In genomic region chr18:79059456-79059855, GRCh38 we compare ENCODE assay signal across 22 cellular contexts. TPM values are rescaled to one million over a fixed set of nuclear protein-coding genes. Genes with fewer than 3 reads are reported as not detected.
DNase-seq lines count a peak whose midpoint lies in the region; ATAC-seq, FAIRE-seq and TF ChIP-seq lines count a peak whose summit lies in the region.
"Had no signal": no experiment of that assay in that cellular context is flagged by ENCODE, and none has a peak within 500 bp of the region (broad histone marks: within the 10 kb centered on the region; RNA-seq: fewer than 3 reads in every experiment).

No MANE protein-coding gene starts in this region.

- H3K27me3 Mint-ChIP-seq in natural killer cell treated with Interleukin-12 subunit alpha and Interleukin-12 subunit beta and Interleukin-15 and Interleukin-18, amount 100 ng/mL, for 72 hours = peaks cover 3 to 21% of the 10 kb centered on the region in 2 donors
- peaks cover 3% of the 10 kb centered on the region for H3K27me3 Mint-ChIP-seq in activated naive CD4-positive, alpha-beta T cell treated with anti-CD3 and anti-CD28 coated beads for 36 hours (ENCODE audit: low read depth)
- H3K27me3 Mint-ChIP-seq: B cell had no signal

- ATAC-seq in HepG2 (peak; percentile 33; the same call in 2 of the 3 replicates), right lobe of liver (no peak), HG02759 (IDR thresholded peaks at IDR 0.05; ENCODE audit: unreplicated experiment) (no peak)
- ATAC-seq in natural killer cell treated with Interleukin-12 subunit alpha and Interleukin-12 subunit beta and Interleukin-15 and Interleukin-18, amount 100 ng/mL, for 72 hours = no peak
- ATAC-seq: A549; CD8-positive, alpha-beta T cell; GM12878 had no signal

- TF ChIP-seq CTCF in HepG2 (CRISPR knock-in tag; IDR thresholded peaks at IDR 0.05) (no peak), right lobe of liver (IDR thresholded peaks at IDR 0.05) (no peak), esophagus muscularis mucosa (IDR thresholded peaks at IDR 0.05) (no peak)

- POLR2A ChIA-PET in HepG2 (lab: Yijun Ruan, JAX) = no interaction called here

- TF ChIP-seq RAD21 in HepG2 (CRISPR knock-in tag; IDR thresholded peaks at IDR 0.05) = no peak

- H3K9me3 ChIP-seq in HepG2 (ENCODE audit: low read length) (no peaks in the 10 kb centered on the region), right lobe of liver (no peaks in the 10 kb centered on the region), esophagus muscularis mucosa (no peaks in the 10 kb centered on the region)
- H3K9me3 ChIP-seq: A549, Caco-2 had no signal

- peak overlapping the region; percentile 44; the same call in 1 of the 2 replicates for H3K4me2 ChIP-seq in HepG2 (ENCODE audit: low read depth, low read length)
- H3K4me2 ChIP-seq: A549; BLaER1 treated with 17β-estradiol and CSF1 and Interleukin-3, amounts not matched to agents 10 nM and 100 nM had no signal

- no peak for FAIRE-seq in HepG2 (lab: Jason Lieb, UNC)
- FAIRE-seq: A549, GM12878, GM12892, GM18507 had no signal

- in situ Hi-C loops in HepG2 (cut with HindIII; ENCODE audit: extremely low pct_ligation_motif_present, low pct_unique_long_range_greater_than_20kb) = no loop called here

- H3K27ac ChIP-seq in HepG2 (ENCODE audit: extremely low read length, insufficient read depth, low read length) (no peak overlapping the region), right lobe of liver (no peak overlapping the region), esophagus muscularis mucosa (replicated peaks in 1 of 4) (no peak overlapping the region)
- H3K27ac ChIP-seq: 22Rv1; A549; BLaER1 treated with 17β-estradiol and CSF1 and Interleukin-3, amounts not matched to agents 10 nM and 100 nM; C4-2B had no signal

- no peak for TF ChIP-seq EP300 in HepG2 (IDR thresholded peaks at IDR 0.05; ENCODE audit: low read depth in 2 of 2, low read length in 2 of 2)
- TF ChIP-seq EP300 in HepG2 (CRISPR knock-in tag; IDR thresholded peaks at IDR 0.05; ENCODE audit: borderline replicate concordance) = no peak
- TF ChIP-seq EP300 in esophagus muscularis mucosa (IDR thresholded peaks at IDR 0.05) = no peak

- peaks cover 4 to 20% of the 10 kb centered on the region in 2 experiments for H3K27me3 ChIP-seq in HepG2 (ENCODE audit: control insufficient read depth in 1 of 2, insufficient read depth in 2 of 2, low read length in 2 of 2)
- H3K27me3 ChIP-seq in right lobe of liver = no peaks in the 10 kb centered on the region
- peaks cover 0 to 17% (median 0%) of the 10 kb centered on the region in 4 donors for H3K27me3 ChIP-seq in esophagus muscularis mucosa
- H3K27me3 ChIP-seq: BLaER1 treated with 17β-estradiol and CSF1 and Interleukin-3, amounts not matched to agents 10 nM and 100 nM had no signal

- no peak overlapping the region for H2AFZ ChIP-seq in HepG2 (ENCODE audit: low read length)

- H3K4me1 ChIP-seq in HepG2 (ENCODE audit: insufficient read depth, low read length) (0 out of 2 replicates have a peak, but pooled peaks cover 9% of the 10 kb centered on the region), right lobe of liver (no peaks in the 10 kb centered on the region), esophagus muscularis mucosa (no peaks in the 10 kb centered on the region)
- H3K4me1 ChIP-seq: A549, Caco-2 had no signal

- no peak overlapping the region for H3K27ac Mint-ChIP-seq in natural killer cell treated with Interleukin-12 subunit alpha and Interleukin-12 subunit beta and Interleukin-15 and Interleukin-18, amount 100 ng/mL, for 72 hours
- H3K27ac Mint-ChIP-seq in activated naive CD4-positive, alpha-beta T cell treated with anti-CD3 and anti-CD28 coated beads for 36 hours = no peak overlapping the region
- H3K27ac Mint-ChIP-seq: B cell; CD4-positive, alpha-beta T cell; CD8-positive, alpha-beta T cell had no signal

- H3K36me3 ChIP-seq in HepG2 (replicated peaks in 1 of 2; ENCODE audit: control insufficient read depth in 1 of 2, insufficient read depth in 2 of 2, low read length in 2 of 2) = no peaks in the 10 kb centered on the region
- no peaks in the 10 kb centered on the region for H3K36me3 ChIP-seq in right lobe of liver
- H3K36me3 ChIP-seq in esophagus muscularis mucosa = no peaks in the 10 kb centered on the region
- H3K36me3 ChIP-seq: BLaER1 treated with 17β-estradiol and CSF1 and Interleukin-3, amounts not matched to agents 10 nM and 100 nM had no signal

- H3K79me2 ChIP-seq in HepG2 (ENCODE audit: insufficient read depth, low read length) = no peaks in the 10 kb centered on the region

- DNase-seq in HepG2 (ENCODE audit: low spot score) (no peak), right lobe of liver (no peak), esophagus muscularis mucosa (ENCODE audit: extremely low spot score) (peak; percentile 47), left kidney (ENCODE audit: low read depth, low spot score) (peak; percentile 71)
- no peak for DNase-seq in natural killer cell treated with Interleukin-12 subunit alpha and Interleukin-12 subunit beta and Interleukin-15 and Interleukin-18, amount 100 ng/mL, for 72 hours (ENCODE audit: low spot score)
- no peak for DNase-seq in activated naive CD4-positive, alpha-beta T cell treated with anti-CD3 and anti-CD28 coated beads for 36 hours
- DNase-seq: AML-193; Caco-2; Calu3; CD4-positive, alpha-beta T cell; CD8-positive, alpha-beta T cell; DMS79 treated with DMSO at 0.1 percent for 48 hours; GDM1 had no signal

- WGBS in HepG2 (ENCODE audit: low lambda C conversion rate) = 44% methylated on average over 9 of the region's 10 CpGs
- 70% methylated on average over 5 of the region's 10 CpGs for WGBS in right lobe of liver (ENCODE audit: insufficient coverage, low coverage, low lambda C conversion rate, missing lambda C conversion rate)
- WGBS in esophagus muscularis mucosa = 73% methylated on average over 10 of the region's 10 CpGs

- no peak overlapping the region for H3K9ac ChIP-seq in HepG2 (ENCODE audit: insufficient read depth, low read depth, low read length)
- H3K9ac ChIP-seq: BLaER1 treated with 17β-estradiol and CSF1 and Interleukin-3, amounts not matched to agents 10 nM and 100 nM had no signal

- no peaks in the 10 kb centered on the region for H3K4me1 Mint-ChIP-seq in natural killer cell treated with Interleukin-12 subunit alpha and Interleukin-12 subunit beta and Interleukin-15 and Interleukin-18, amount 100 ng/mL, for 72 hours (ENCODE audit: low read depth in 2 of 2)
- H3K4me1 Mint-ChIP-seq in activated naive CD4-positive, alpha-beta T cell treated with anti-CD3 and anti-CD28 coated beads for 36 hours (ENCODE audit: low read depth) = no peaks in the 10 kb centered on the region

- intact Hi-C loops in HepG2 (cut with micrococcal nuclease; ENCODE audit: unreplicated experiment) = no loop called here
- intact Hi-C loops in right lobe of liver (cut with DNase I) = no loop called here
- intact Hi-C loops in esophagus muscularis mucosa (cut with DNase I) = no loop called here
- intact Hi-C loops in activated naive CD4-positive, alpha-beta T cell treated with anti-CD3 and anti-CD28 coated beads for 36 hours (cut with micrococcal nuclease) = no loop called here

- no peaks in the 10 kb centered on the region for H4K20me1 ChIP-seq in HepG2 (ENCODE audit: insufficient read depth, low read length)
- H4K20me1 ChIP-seq: BLaER1 treated with 17β-estradiol and CSF1 and Interleukin-3, amounts not matched to agents 10 nM and 100 nM had no signal

- H3K36me3 Mint-ChIP-seq in natural killer cell treated with Interleukin-12 subunit alpha and Interleukin-12 subunit beta and Interleukin-15 and Interleukin-18, amount 100 ng/mL, for 72 hours = no peaks in the 10 kb centered on the region
- no peaks in the 10 kb centered on the region for H3K36me3 Mint-ChIP-seq in activated naive CD4-positive, alpha-beta T cell treated with anti-CD3 and anti-CD28 coated beads for 36 hours (ENCODE audit: low read depth)
- H3K36me3 Mint-ChIP-seq: CD8-positive, alpha-beta T cell had no signal

- BruUV-seq in HepG2 (replicated peaks; lab: Mats Ljungman, UMichigan) = no TSS peak

- CTCF ChIA-PET in HepG2 (lab: Yijun Ruan, JAX; ENCODE audit: low intra/inter-chr PET ratio, low total read pairs) = no interaction called here
- CTCF ChIA-PET in activated naive CD4-positive, alpha-beta T cell treated with anti-CD3 and anti-CD28 coated beads for 36 hours (lab: Charles Lee) = no interaction called here

- H3K4me3 Mint-ChIP-seq in natural killer cell treated with Interleukin-12 subunit alpha and Interleukin-12 subunit beta and Interleukin-15 and Interleukin-18, amount 100 ng/mL, for 72 hours = no peak overlapping the region
- H3K4me3 Mint-ChIP-seq in activated naive CD4-positive, alpha-beta T cell treated with anti-CD3 and anti-CD28 coated beads for 36 hours = no peak overlapping the region
- H3K4me3 Mint-ChIP-seq: B cell; CD4-positive, alpha-beta T cell; CD8-positive, alpha-beta T cell had no signal

- no peak overlapping the region; a peak in 1 of 6 replicates for H3K4me3 ChIP-seq in HepG2 (replicated peaks in 1 of 3; ENCODE audit: insufficient read depth in 1 of 3, low read depth in 2 of 3, low read length in 3 of 3)
- no peak overlapping the region for H3K4me3 ChIP-seq in right lobe of liver
- H3K4me3 ChIP-seq in esophagus muscularis mucosa = no peak overlapping the region
- H3K4me3 ChIP-seq: A549; BLaER1 treated with 17β-estradiol and CSF1 and Interleukin-3, amounts not matched to agents 10 nM and 100 nM; GM12878 had no signal

- no peaks in the 10 kb centered on the region for H3K9me3 Mint-ChIP-seq in natural killer cell treated with Interleukin-12 subunit alpha and Interleukin-12 subunit beta and Interleukin-15 and Interleukin-18, amount 100 ng/mL, for 72 hours
- no peaks in the 10 kb centered on the region for H3K9me3 Mint-ChIP-seq in activated naive CD4-positive, alpha-beta T cell treated with anti-CD3 and anti-CD28 coated beads for 36 hours
- H3K9me3 Mint-ChIP-seq: CD4-positive, alpha-beta T cell; CD8-positive, alpha-beta T cell had no signal

- TF ChIP-seq POLR2A in HepG2 (IDR thresholded peaks at IDR 0.05; ENCODE audit: insufficient read depth in 1 of 2, low read depth in 2 of 2, low read length in 2 of 2) = no peak
- TF ChIP-seq POLR2A in right lobe of liver (IDR thresholded peaks at IDR 0.05) = no peak
- TF ChIP-seq POLR2A in esophagus muscularis mucosa (IDR thresholded peaks at IDR 0.05; ENCODE audit: low read depth) = no peak

RNA-seq across cellular contexts. Expression of gene ATP9B, which starts 9.7 kb away (rescaled TPM):
- total RNA-seq in HepG2 (2016; rRNA removed; fragmentation: Illumina TruSeq; extraction: Trizol) = 4.3 and 10.8 TPM in 2 replicates
- total RNA-seq in HepG2 (2016; cell fraction: cytosol; rRNA removed; fragmentation: Illumina TruSeq; extraction: Trizol; ENCODE audit: low read depth) = 19.2 and 23.0 TPM in 2 replicates
- 4.0 and 10.9 TPM in 2 replicates for total RNA-seq in HepG2 (2016; cell fraction: insoluble cytoplasmic fraction; rRNA removed; fragmentation: Illumina TruSeq; extraction: Trizol)
- 7.6 and 9.0 TPM in 2 replicates for total RNA-seq in HepG2 (2016; cell fraction: membrane; rRNA removed; fragmentation: Illumina TruSeq; extraction: Trizol)
- 31.4 and 36.1 TPM in 2 replicates for total RNA-seq in HepG2 (2016; cell fraction: nucleus; rRNA removed; fragmentation: Illumina TruSeq; extraction: Trizol)
- polyA plus RNA-seq in HepG2 (2011; rRNA removed) = 10.7 and 11.3 TPM in 2 replicates
- 8.3 and 9.2 TPM in 2 replicates for polyA plus RNA-seq in HepG2 (2011; cell fraction: cytosol; rRNA removed)
- 28.3 and 29.0 TPM in 2 replicates for polyA plus RNA-seq in HepG2 (2011; cell fraction: nucleus; rRNA removed)
- 6.2 and 6.9 TPM in 2 replicates for polyA plus RNA-seq in HepG2 (2012)
- 1.4 and 2.1 TPM in 2 replicates for polyA plus RNA-seq in HepG2 (2016; cell fraction: cytosol; fragmentation: Illumina TruSeq; extraction: Trizol; ENCODE audit: low read depth)
- 3.1 and 4.5 TPM in 2 replicates for polyA plus RNA-seq in HepG2 (2016; cell fraction: insoluble cytoplasmic fraction; fragmentation: Illumina TruSeq; extraction: Trizol; ENCODE audit: low read depth)
- 2.1 and 3.2 TPM in 2 replicates for polyA plus RNA-seq in HepG2 (2016; cell fraction: membrane; fragmentation: Illumina TruSeq; extraction: Trizol; ENCODE audit: low read depth)
- polyA plus RNA-seq in HepG2 (2016; cell fraction: nucleus; fragmentation: Illumina TruSeq; extraction: Trizol; ENCODE audit: insufficient read depth, low read depth) = 18.6 and 20.3 TPM in 2 replicates
- polyA minus RNA-seq in HepG2 (2011; rRNA and poly(A)+ RNA removed; ENCODE audit: low replicate concordance) = 19.4 and 72.1 TPM in 2 replicates
- 9.4 TPM in 2 replicates for polyA minus RNA-seq in HepG2 (2011; cell fraction: cytosol; rRNA and poly(A)+ RNA removed)
- polyA minus RNA-seq in HepG2 (2011; cell fraction: nucleus; rRNA and poly(A)+ RNA removed) = 87.2 and 120 TPM in 2 replicates
- 10 to 100 TPM; 13.6 to 25.7 (median 14.5) TPM for total RNA-seq in right lobe of liver
- 10 to 100 TPM; 26.0 to 37.4 (median 30.5) TPM for total RNA-seq in esophagus muscularis mucosa
- total RNA-seq in natural killer cell treated with Interleukin-12 subunit alpha and Interleukin-12 subunit beta and Interleukin-15 and Interleukin-18, amount 100 ng/mL, for 72 hours = 10 to 100 TPM; 36.8 to 59.6 TPM
- 10 to 100 TPM; 18.6 to 19.1 TPM for total RNA-seq in activated naive CD4-positive, alpha-beta T cell treated with anti-CD3 and anti-CD28 coated beads for 36 hours

Comparison
In these comparisons a context has a peak if more than half of its experiments do, and no peak if none do; other contexts are left out.
1. DNase-seq: peak in esophagus muscularis mucosa (single experiment) and left kidney (single experiment); none in HepG2 (single experiment), right lobe of liver (0 of 3), natural killer cell treated with Interleukin-12 subunit alpha and Interleukin-12 subunit beta and Interleukin-15 and Interleukin-18, amount 100 ng/mL, for 72 hours (single experiment) and activated naive CD4-positive, alpha-beta T cell treated with anti-CD3 and anti-CD28 coated beads for 36 hours (single experiment).